ENCODE assay signal across 9 cellular contexts in the genomic region with DNA sequence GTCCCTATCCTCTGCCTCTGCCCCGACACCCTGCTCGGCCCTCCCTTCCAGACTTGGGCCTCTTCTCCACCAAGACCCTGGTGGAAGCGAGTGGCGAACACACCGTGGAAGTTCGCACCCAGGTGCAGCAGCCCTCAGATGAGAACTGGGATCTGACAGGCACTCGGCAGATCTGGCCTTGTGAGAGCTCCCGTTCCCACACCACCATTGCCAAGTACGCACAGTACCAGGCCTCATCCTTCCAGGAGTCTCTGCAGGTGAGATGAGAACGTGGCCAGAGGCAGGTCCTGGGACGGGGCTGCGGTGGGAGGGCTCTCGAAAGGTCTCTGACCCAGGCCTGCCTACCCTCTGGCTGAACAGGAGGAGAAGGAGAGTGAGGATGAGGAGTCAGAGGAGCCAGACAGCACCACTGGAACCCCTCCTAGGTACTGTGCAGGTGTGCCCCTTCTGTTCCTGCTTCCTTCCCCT. TPM values are rescaled to one million over a fixed set of nuclear protein-coding genes. Genes with fewer than 3 reads are reported as not detected.
A peak's percentile ranks its signal among the peaks of the same experiment; 100 is the strongest.
DNase-seq lines count a peak whose midpoint lies in the region; ATAC-seq and TF ChIP-seq lines count a peak whose summit lies in the region.
"Had no signal": no experiment of that assay in that cellular context is flagged by ENCODE, and none has a peak within 500 bp of the region (broad histone marks: within the 10 kb centered on the region; RNA-seq: fewer than 3 reads in every experiment).

No MANE protein-coding gene starts in this region.

- H2AFZ ChIP-seq in GM23338 = peak overlapping the region; percentile 97

- 0 out of 2 replicates have a peak, but pooled peaks cover 11% of the 10 kb centered on the region for H3F3A ChIP-seq in GM23338 (replicated peaks; ENCODE audit: low read depth)

- ATAC-seq in GM23338 (no peak), right lobe of liver (no peak), HG02642 (IDR thresholded peaks at IDR 0.05; ENCODE audit: poor library complexity, unreplicated experiment) (no peak)

- H3K27me3 ChIP-seq in GM23338 (ENCODE audit: insufficient read depth) (peaks cover 86% of the 10 kb centered on the region), right lobe of liver (no peaks in the 10 kb centered on the region)
- H3K27me3 ChIP-seq: brain microvascular endothelial cell had no signal

- H3K9me3 Mint-ChIP-seq in GM23338 = no peaks in the 10 kb centered on the region; the same call in 2 of the 3 replicates

- no peaks in the 10 kb centered on the region; the same call in 1 of the 2 replicates for H4K20me1 ChIP-seq in GM23338 (replicated peaks; ENCODE audit: insufficient read depth)

- peak overlapping the region; percentile 90 for H3K4me2 ChIP-seq in GM23338

- TF ChIP-seq CTCF in C4-2B (conservative IDR thresholded peaks at IDR 0.05) = no peak
- TF ChIP-seq CTCF in GM23338 (conservative IDR thresholded peaks at IDR 0.05; ENCODE audit: low read depth in 2 of 2) = no peak
- TF ChIP-seq CTCF in right lobe of liver (IDR thresholded peaks at IDR 0.05) = no peak

- H3K4me3 ChIP-seq in GM23338 (peak overlapping the region; percentile 80), right lobe of liver (peak overlapping the region in 1 of 3 donors; percentile 5)

- H3K4me1 ChIP-seq in GM23338 (ENCODE audit: insufficient read depth) (peaks cover 30% of the 10 kb centered on the region), right lobe of liver (peaks cover 0 to 8% (median under 1%) of the 10 kb centered on the region in 4 donors)

- H3K4me1 Mint-ChIP-seq in GM23338 = peaks cover 27% of the 10 kb centered on the region

- 80% methylated on average over 2 of the region's 13 CpGs for WGBS in right lobe of liver (ENCODE audit: insufficient coverage, low coverage, low lambda C conversion rate, missing lambda C conversion rate)

- no peak overlapping the region for H3K27ac Mint-ChIP-seq in GM23338

- H3K27me3 Mint-ChIP-seq in GM23338 (ENCODE audit: insufficient read depth, low read depth, poor library complexity) = peaks cover 28% of the 10 kb centered on the region

- H3K36me3 ChIP-seq in GM23338 (ENCODE audit: insufficient read depth) (no peaks in the 10 kb centered on the region; the same call in 1 of the 2 replicates), right lobe of liver (peaks cover 0 to 59% (median 25%) of the 10 kb centered on the region in 4 donors)

- DNase-seq in GM23338 (ENCODE audit: low spot score) (no peak), right lobe of liver (peak in 2 of 3 donors; percentile 51 to 58), nucleus accumbens (lab: John Stamatoyannopoulos, UW) (no peak), NCI-H2196 treated with DMSO at 0.1 percent for 48 hours (lab: John Stamatoyannopoulos, UW; ENCODE audit: unreplicated experiment) (no peak), cerebellar nuclear complex (lab: John Stamatoyannopoulos, UW) (no peak)
- peak; percentile 33 for DNase-seq in activated CD8-positive, alpha-beta memory T cell treated with anti-CD3 and anti-CD28 coated beads, Interleukin-2, amount 50 U/mL, for 4 hours

- intact Hi-C loops in right lobe of liver (cut with DNase I) = loop anchor here in 1 of 2 donors (5.0 kb wide), 1 partner anchor 34 kb away; no protein-coding TSS in a partner anchor

- H3K9me2 ChIP-seq in GM23338 (ENCODE audit: insufficient read depth) = no peaks in the 10 kb centered on the region

- H3K4me3 Mint-ChIP-seq in GM23338 = peak overlapping the region; percentile 82

- TF ChIP-seq POLR2A in right lobe of liver (IDR thresholded peaks at IDR 0.05) = no peak

- peak overlapping the region; percentile 65 for H3K27ac ChIP-seq in C4-2B
- H3K27ac ChIP-seq in GM23338 (ENCODE audit: low read depth) = no peak overlapping the region
- no peak overlapping the region for H3K27ac ChIP-seq in right lobe of liver
- H3K27ac ChIP-seq: brain microvascular endothelial cell had no signal

- H3K9me3 ChIP-seq in right lobe of liver = no peaks in the 10 kb centered on the region

- H3K36me3 Mint-ChIP-seq in GM23338 (ENCODE audit: low read depth) = no peaks in the 10 kb centered on the region; the same call in 2 of the 3 replicates

- no peaks in the 10 kb centered on the region for H3K79me2 ChIP-seq in GM23338 (replicated peaks; ENCODE audit: insufficient read depth)

TF ChIP-seq in GM23338, 12 proteins besides CTCF, POLR2A, EP300 and RAD21:
- TF ChIP-seq JUNB (IDR thresholded peaks at IDR 0.05; ENCODE audit: unreplicated experiment) (no peak), NANOG (IDR thresholded peaks at IDR 0.05; ENCODE audit: borderline replicate concordance) (no peak), EZH2phosphoT487 (IDR thresholded peaks at IDR 0.05; ENCODE audit: unreplicated experiment) (no peak), EZH2 (IDR thresholded peaks at IDR 0.05; ENCODE audit: low read depth, unreplicated experiment) (peak; percentile 16)

RNA-seq across cellular contexts. Expression of a gene that starts 3.9 kb away (rescaled TPM):
- 0.97 TPM in 1 of 2 replicates, not detected in the other for total RNA-seq in GM23338 (2014; rRNA removed; shearing (Covaris generic))
- 0.43 and 0.58 TPM in 2 replicates for polyA plus RNA-seq in GM23338 (2016; fragmentation: Nextera tagmentation; extraction: Ambion mirVana)
- 1 to 10 TPM in 4 of 6 experiments, under 1 TPM in 2; 0.74 to 2.4 (median 1.2) TPM for total RNA-seq in right lobe of liver

RNA-seq across cellular contexts. Expression of a gene that starts 6.4 kb away (rescaled TPM):
- 17.1 and 24.0 TPM in 2 replicates for total RNA-seq in GM23338 (2014; rRNA removed; shearing (Covaris generic))
- polyA plus RNA-seq in GM23338 (2016; fragmentation: Nextera tagmentation; extraction: Ambion mirVana) = 74.8 and 78.5 TPM in 2 replicates
- 10 to 100 TPM; 27.2 to 43.0 (median 30.8) TPM for total RNA-seq in right lobe of liver

RNA-seq across cellular contexts. Expression of a gene that starts 6.8 kb away (rescaled TPM):
- total RNA-seq in GM23338 (2014; rRNA removed; shearing (Covaris generic)) = 5.6 and 8.4 TPM in 2 replicates
- polyA plus RNA-seq in GM23338 (2016; fragmentation: Nextera tagmentation; extraction: Ambion mirVana) = 2.7 and 3.5 TPM in 2 replicates
- total RNA-seq in right lobe of liver = 10 to 100 TPM in 1 of 6 experiments, 1 to 10 TPM in 5; 6.0 to 11.7 (median 7.4) TPM

RNA-seq across cellular contexts. Expression of a gene that starts 17.0 kb away (rescaled TPM):
- 1.4 and 1.8 TPM in 2 replicates for total RNA-seq in GM23338 (2014; rRNA removed; shearing (Covaris generic))
- polyA plus RNA-seq in GM23338 (2016; fragmentation: Nextera tagmentation; extraction: Ambion mirVana) = 1.1 and 1.4 TPM in 2 replicates
- total RNA-seq in right lobe of liver = 10 to 100 TPM in 4 of 6 experiments, 1 to 10 TPM in 2; 6.1 to 12.8 (median 10.9) TPM

RNA-seq across cellular contexts. Expression of a gene that starts 37.6 kb away (rescaled TPM):
- 9.7 and 12.3 TPM in 2 replicates for total RNA-seq in GM23338 (2014; rRNA removed; shearing (Covaris generic))
- 2.9 and 3.0 TPM in 2 replicates for polyA plus RNA-seq in GM23338 (2016; fragmentation: Nextera tagmentation; extraction: Ambion mirVana)
- total RNA-seq in right lobe of liver = 1 to 10 TPM; 3.2 to 7.2 (median 5.1) TPM

Comparison
In these comparisons a context has a peak if more than half of its experiments do, and no peak if none do; other contexts are left out.
1. DNase-seq: peak in activated CD8-positive, alpha-beta memory T cell treated with anti-CD3 and anti-CD28 coated beads, Interleukin-2, amount 50 U/mL, for 4 hours (single experiment) and right lobe of liver (2 of 3); none in GM23338 (single experiment), nucleus accumbens (0 of 56), NCI-H2196 treated with DMSO at 0.1 percent for 48 hours (single experiment) and cerebellar nuclear complex (0 of 2).